Comparison of ENCODE assay signal across 8 cellular contexts in the genomic region with DNA sequence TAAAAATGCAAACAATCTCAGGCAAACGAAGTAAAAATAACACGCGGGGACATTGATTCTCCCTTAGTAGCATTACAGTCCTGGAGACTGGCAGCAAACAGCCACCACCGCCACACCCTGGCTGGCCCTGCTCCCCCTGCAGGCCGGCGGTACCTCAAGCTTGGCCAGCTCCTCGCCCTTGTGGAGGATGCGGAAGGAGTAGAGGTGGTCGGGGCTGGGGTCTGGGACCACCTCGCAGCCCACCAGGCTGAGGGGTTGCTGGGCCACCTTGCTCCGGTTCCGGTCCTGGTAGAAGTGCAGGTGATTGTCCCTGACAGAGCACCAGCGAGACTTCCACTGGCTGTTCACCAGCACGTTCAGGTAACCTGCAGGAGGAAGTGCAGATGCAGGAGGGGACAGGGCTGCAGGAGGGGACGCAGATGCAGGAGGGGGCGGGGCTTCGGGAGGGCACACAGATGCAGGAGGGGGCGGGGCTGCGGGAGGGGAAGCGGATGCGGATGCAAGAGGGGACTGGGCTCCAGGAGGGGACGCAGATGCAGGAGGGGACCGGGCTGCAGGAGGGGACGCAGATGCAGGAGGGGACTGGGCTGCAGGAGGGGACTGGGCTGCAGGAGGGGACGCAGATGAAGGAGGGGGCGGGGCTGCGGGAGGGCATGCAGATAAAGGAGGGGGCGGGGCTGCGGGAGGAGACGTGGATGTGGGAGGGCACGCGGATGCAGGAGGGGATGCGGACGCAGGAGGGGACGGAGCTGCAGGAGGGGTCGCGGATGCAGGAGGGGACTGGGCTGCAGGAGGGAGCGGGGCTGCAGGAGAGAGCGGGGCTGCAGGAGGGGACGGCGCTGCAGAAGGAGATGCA.
DNase-seq lines count a peak whose midpoint lies in the region; ATAC-seq and TF ChIP-seq lines count a peak whose summit lies in the region.

No MANE protein-coding gene starts in this region.

- H3K9me3 ChIP-seq in esophagus muscularis mucosa: no peaks in the 10 kb centered on the region
- H3K9me3 ChIP-seq in neutrophil: no peaks in the 10 kb centered on the region
- H3K9me3 ChIP-seq in thoracic aorta: no peaks in the 10 kb centered on the region

- DNase-seq in NCI-H82 (lab: John Stamatoyannopoulos, UW) (peak; percentile 28), NCI-H82 treated with DMSO at 0.1 percent for 48 hours (lab: John Stamatoyannopoulos, UW; ENCODE audit: unreplicated experiment) (no peak), NCI-H460 (ENCODE audit: extremely low read depth, low read depth) (peak; percentile 37), esophagus muscularis mucosa (ENCODE audit: extremely low spot score) (no peak), thoracic aorta (ENCODE audit: low spot score) (no peak)
- peak; percentile 20 for DNase-seq in activated CD8-positive, alpha-beta memory T cell treated with anti-CD3 and anti-CD28 coated beads, Interleukin-2, amount 50 U/mL, for 24 hours (ENCODE audit: extremely low read depth)

- no peak for TF ChIP-seq POLR2A in esophagus muscularis mucosa (IDR thresholded peaks at IDR 0.05; ENCODE audit: low read depth)

- H3K36me3 ChIP-seq in esophagus muscularis mucosa (peaks cover 0 to 31% (median 12%) of the 10 kb centered on the region in 4 donors), neutrophil (no peaks in the 10 kb centered on the region), thoracic aorta (no peaks in the 10 kb centered on the region)

- ATAC-seq in HG02943 (IDR thresholded peaks at IDR 0.05; ENCODE audit: low read depth, unreplicated experiment) (peak; percentile 47), thoracic aorta (ENCODE audit: insufficient number of reproducible peaks, low FRiP score, low read depth) (no peak)

- H3K4me3 ChIP-seq in esophagus muscularis mucosa (peak overlapping the region; percentile 34 to 54 (median 40)), neutrophil (ENCODE audit: low read depth in 1 of 2, low read length in 1 of 2) (peak overlapping the region; percentile 31 to 57), thoracic aorta (peak overlapping the region; percentile 75)

- H3K27ac ChIP-seq in esophagus muscularis mucosa (replicated peaks in 1 of 4): peak overlapping the region; percentile 15 to 57 (median 20)
- H3K27ac ChIP-seq in neutrophil: peak overlapping the region; percentile 51
- H3K27ac ChIP-seq in thoracic aorta: peak overlapping the region; percentile 29 to 71

- 19% methylated on average over 27 of the region's 41 CpGs for WGBS in esophagus muscularis mucosa

- intact Hi-C loops in esophagus muscularis mucosa (cut with DNase I): loop anchor here (5.0 to 10.0 kb wide), 3 partner anchors 100 to 480 kb away; a partner anchor contains a TSS

- no peak for TF ChIP-seq EP300 in esophagus muscularis mucosa (IDR thresholded peaks at IDR 0.05)

- H3K4me1 ChIP-seq in esophagus muscularis mucosa: peaks cover 28 to 64% (median 42%) of the 10 kb centered on the region in 4 donors
- peaks cover 9 to 10% of the 10 kb centered on the region in 2 experiments for H3K4me1 ChIP-seq in neutrophil (ENCODE audit: control insufficient read depth in 1 of 2, insufficient read depth in 1 of 2, low read depth in 1 of 2, low read length in 1 of 2)
- peaks cover 6 to 34% of the 10 kb centered on the region in 2 donors for H3K4me1 ChIP-seq in thoracic aorta (ENCODE audit: control insufficient read depth in 1 of 2, low read depth in 2 of 2)

- TF ChIP-seq CTCF in esophagus muscularis mucosa (IDR thresholded peaks at IDR 0.05) (peak in 1 of 3 experiments; percentile 58), neutrophil (IDR thresholded peaks at IDR 0.05) (peak; percentile 10), thoracic aorta (IDR thresholded peaks at IDR 0.05) (no peak)

- H3K27me3 ChIP-seq in esophagus muscularis mucosa (peaks cover 0 to 6% (median 0%) of the 10 kb centered on the region in 4 donors), neutrophil (peaks cover 14% of the 10 kb centered on the region), thoracic aorta (replicated peaks; ENCODE audit: insufficient read depth) (no peaks in the 10 kb centered on the region)

Comparison
In these comparisons a context has a peak if more than half of its experiments do, and no peak if none do; other contexts are left out.
1. DNase-seq: peak in NCI-H82 (single experiment), NCI-H460 (single experiment) and activated CD8-positive, alpha-beta memory T cell treated with anti-CD3 and anti-CD28 coated beads, Interleukin-2, amount 50 U/mL, for 24 hours (single experiment); none in NCI-H82 treated with DMSO at 0.1 percent for 48 hours (single experiment), esophagus muscularis mucosa (single experiment) and thoracic aorta (single experiment).
2. Peak in every context shown above with its lines, with median percentiles within 50 percentile points of each other: H3K27ac ChIP-seq and H3K4me3 ChIP-seq.